ENCODE assay signal across 8 cellular contexts in genomic region chr10:112721080-112721698, GRCh38.
DNase-seq lines count a peak whose midpoint lies in the region; ATAC-seq lines count a peak whose summit lies in the region.

No MANE protein-coding gene starts in this region.

- ATAC-seq in GM21529 (IDR thresholded peaks at IDR 0.05; ENCODE audit: unreplicated experiment) (peak; percentile 79), GM19328 (IDR thresholded peaks at IDR 0.05; ENCODE audit: unreplicated experiment) (no peak), HG02642 (IDR thresholded peaks at IDR 0.05; ENCODE audit: poor library complexity, unreplicated experiment) (no peak)

- DNase-seq in Daoy (ENCODE audit: low read depth) (peak; percentile 34), NCI-H460 (ENCODE audit: extremely low read depth, low read depth) (peak; percentile 55), dermis blood vessel endothelial cell (peak; percentile 73), medulla oblongata (ENCODE audit: extremely low spot score) (peak; percentile 74), NCI-H526 treated with DMSO at 0.1 percent for 48 hours (lab: John Stamatoyannopoulos, UW) (no peak)
